In the genomic region with DNA sequence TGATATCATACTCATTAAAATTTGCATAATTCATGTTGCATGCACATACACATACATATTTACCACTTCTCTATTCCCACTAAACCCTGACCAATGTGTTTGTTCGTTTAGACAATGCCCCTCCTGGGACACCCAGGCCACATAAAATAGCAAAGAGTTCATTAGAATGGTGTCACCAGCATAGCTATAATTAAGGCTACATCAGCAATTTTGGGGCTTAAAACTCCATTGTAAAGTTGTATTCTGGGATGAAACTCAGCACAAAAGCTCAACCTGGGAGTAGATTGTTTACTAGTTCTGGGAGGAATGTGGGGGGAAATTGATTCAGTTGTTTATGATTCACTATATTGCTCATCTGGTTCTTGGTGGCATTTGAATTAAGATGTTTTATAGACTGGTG, we compare ENCODE assay signal across 10 cellular contexts.
"Had no signal": no experiment of that assay in that cellular context is flagged by ENCODE, and none has a peak within 500 bp of the region (broad histone marks: within the 10 kb centered on the region; RNA-seq: fewer than 3 reads in every experiment).

No MANE protein-coding gene starts in this region.

- H3K36me3 ChIP-seq: HAP-1 had no signal

- ATAC-seq: GM23338, HCT116 had no signal

- H3K4me2 ChIP-seq: GM23338 had no signal

- H3K27ac Mint-ChIP-seq: GM23338, HFFc6 had no signal

- H2AFZ ChIP-seq: GM23248, GM23338 had no signal

- FAIRE-seq: H1, H54 had no signal

- DNase-seq: GM23248, GOT3, H7, HCEC 1CT, HFFc6 had no signal

- H3K4me3 Mint-ChIP-seq: GM23338, HFFc6 had no signal

- H3K9ac ChIP-seq: GM23248 had no signal

- H3K4me1 Mint-ChIP-seq: GM23338 had no signal

- H3K4me1 ChIP-seq: HAP-1 had no signal

- H3K9me3 ChIP-seq: HAP-1 had no signal

- H3K27ac ChIP-seq: GM23248 had no signal

- H3K4me3 ChIP-seq: GM23248, GM23338, HAP-1 had no signal
